ENCODE assay signal across 24 cellular contexts in the genomic region with DNA sequence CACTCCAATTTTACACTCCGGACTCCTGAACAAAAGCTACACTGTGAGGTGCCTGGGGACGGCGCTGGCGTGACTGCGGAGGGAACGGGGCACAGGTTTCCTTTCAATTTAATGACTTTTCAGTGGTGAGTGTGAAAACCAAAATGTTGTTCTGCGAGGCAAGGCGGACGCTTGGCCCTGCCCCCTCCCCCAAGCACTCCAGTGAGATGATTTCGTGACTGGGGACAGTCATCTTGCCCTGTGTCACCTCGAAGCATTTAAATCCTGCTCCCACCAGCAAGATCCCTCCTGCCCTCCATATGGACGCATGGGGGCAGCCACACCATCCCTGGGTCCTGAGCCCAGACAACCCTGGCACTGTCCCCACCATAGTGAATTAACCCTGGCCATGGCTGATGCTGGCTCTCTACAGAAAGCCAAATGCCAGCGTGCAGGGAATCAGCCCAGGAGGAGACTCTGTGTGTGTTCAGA. TPM values are rescaled to one million over a fixed set of nuclear protein-coding genes. Genes with fewer than 3 reads are reported as not detected.
A peak's percentile ranks its signal among the peaks of the same experiment; 100 is the strongest.
DNase-seq lines count a peak whose midpoint lies in the region; ATAC-seq, FAIRE-seq and TF ChIP-seq lines count a peak whose summit lies in the region.
"Had no signal": no experiment of that assay in that cellular context is flagged by ENCODE, and none has a peak within 500 bp of the region (broad histone marks: within the 10 kb centered on the region; RNA-seq: fewer than 3 reads in every experiment).

No MANE protein-coding gene starts in this region.

- H3K4me3 ChIP-seq in kidney (ENCODE audit: low read length in 2 of 2): no peak overlapping the region
- H3K4me3 ChIP-seq: lower lobe of right lung, pancreas, right lobe of liver had no signal

- H3K27ac ChIP-seq in kidney (ENCODE audit: low read depth in 2 of 2, low read length in 2 of 2): no peak overlapping the region
- H3K27ac ChIP-seq: lower lobe of right lung, pancreas, right lobe of liver had no signal

- peak overlapping the region; percentile 5 for H3K27ac Mint-ChIP-seq in activated T-helper 2 cell treated with anti-CD3 and anti-CD28 coated beads, Interferon-gamma antibody, Interleukin-2, Interleukin-4, amounts not matched to agents 10 μg/mL and 5 μg/mL and 100 μg/mL, durations not matched to agents 14 hours and 24 hours and 36 hours
- H3K27ac Mint-ChIP-seq in activated naive CD4-positive, alpha-beta T cell treated with anti-CD3 and anti-CD28 coated beads, Interleukin-2, amount 10 ng/mL, durations not matched to agents 7 days and 5 days: no peak overlapping the region
- H3K27ac Mint-ChIP-seq: activated CD4-positive, alpha-beta memory T cell treated with anti-CD3 and anti-CD28 coated beads for 36 hours had no signal

- H3K9ac ChIP-seq in kidney (ENCODE audit: low read length in 2 of 2): no peak overlapping the region

- H3K27me3 Mint-ChIP-seq in activated T-helper 2 cell treated with anti-CD3 and anti-CD28 coated beads, Interferon-gamma antibody, Interleukin-2, Interleukin-4, amounts not matched to agents 10 μg/mL and 5 μg/mL and 100 μg/mL, durations not matched to agents 14 hours and 24 hours and 36 hours (ENCODE audit: low read depth): no peaks in the 10 kb centered on the region
- H3K27me3 Mint-ChIP-seq in activated naive CD4-positive, alpha-beta T cell treated with anti-CD3 and anti-CD28 coated beads, Interleukin-2, amount 10 ng/mL, durations not matched to agents 7 days and 5 days: no peaks in the 10 kb centered on the region
- H3K27me3 Mint-ChIP-seq: activated CD4-positive, alpha-beta memory T cell treated with anti-CD3 and anti-CD28 coated beads for 36 hours had no signal

- H3K4me3 Mint-ChIP-seq in activated T-helper 2 cell treated with anti-CD3 and anti-CD28 coated beads, Interferon-gamma antibody, Interleukin-2, Interleukin-4, amounts not matched to agents 10 μg/mL and 5 μg/mL and 100 μg/mL, durations not matched to agents 14 hours and 24 hours and 36 hours (ENCODE audit: low read depth): no peak overlapping the region
- no peak overlapping the region for H3K4me3 Mint-ChIP-seq in activated naive CD4-positive, alpha-beta T cell treated with anti-CD3 and anti-CD28 coated beads, Interleukin-2, amount 10 ng/mL, durations not matched to agents 7 days and 5 days
- H3K4me3 Mint-ChIP-seq: activated CD4-positive, alpha-beta memory T cell treated with anti-CD3 and anti-CD28 coated beads for 36 hours had no signal

- no peaks in the 10 kb centered on the region for H3K36me3 ChIP-seq in kidney (ENCODE audit: control insufficient read depth in 1 of 2, insufficient read depth in 2 of 2, low read length in 2 of 2)
- H3K36me3 ChIP-seq: lower lobe of right lung, pancreas, right lobe of liver had no signal

- no peak for TF ChIP-seq CTCF in kidney (IDR thresholded peaks at IDR 0.05; ENCODE audit: borderline replicate concordance, extremely low read depth, insufficient read depth)

- H3K4me1 Mint-ChIP-seq in activated T-helper 2 cell treated with anti-CD3 and anti-CD28 coated beads, Interferon-gamma antibody, Interleukin-2, Interleukin-4, amounts not matched to agents 10 μg/mL and 5 μg/mL and 100 μg/mL, durations not matched to agents 14 hours and 24 hours and 36 hours (ENCODE audit: low read depth): peaks cover 15% of the 10 kb centered on the region
- peaks cover 7% of the 10 kb centered on the region for H3K4me1 Mint-ChIP-seq in activated naive CD4-positive, alpha-beta T cell treated with anti-CD3 and anti-CD28 coated beads, Interleukin-2, amount 10 ng/mL, durations not matched to agents 7 days and 5 days

- peaks cover 0 to 2% of the 10 kb centered on the region in 2 donors for H3K4me1 ChIP-seq in kidney (ENCODE audit: control insufficient read depth in 1 of 2, insufficient read depth in 1 of 2, low read depth in 1 of 2, low read length in 2 of 2)
- H3K4me1 ChIP-seq: pancreas, right lobe of liver had no signal

- POLR2A ChIA-PET in HEK293T (lab: Yijun Ruan, JAX): no interaction called here

- CTCF ChIA-PET in HEK293T (lab: Yijun Ruan, JAX): no interaction called here
- CTCF ChIA-PET in activated naive CD4-positive, alpha-beta T cell treated with anti-CD3 and anti-CD28 coated beads, Interleukin-2, amount 10 ng/mL, durations not matched to agents 7 days and 5 days (lab: Charles Lee): interaction anchor here (1.8 kb wide), 1 partner anchor 74 kb away, joined by 5 read pairs; no protein-coding TSS in a partner anchor

- no peak for FAIRE-seq in kidney (lab: Jason Lieb, UNC)
- FAIRE-seq: A204.1, frontal cortex, pancreas had no signal

- no peaks in the 10 kb centered on the region for H3K9me3 Mint-ChIP-seq in activated T-helper 2 cell treated with anti-CD3 and anti-CD28 coated beads, Interferon-gamma antibody, Interleukin-2, Interleukin-4, amounts not matched to agents 10 μg/mL and 5 μg/mL and 100 μg/mL, durations not matched to agents 14 hours and 24 hours and 36 hours
- H3K9me3 Mint-ChIP-seq in activated naive CD4-positive, alpha-beta T cell treated with anti-CD3 and anti-CD28 coated beads, Interleukin-2, amount 10 ng/mL, durations not matched to agents 7 days and 5 days: no peaks in the 10 kb centered on the region
- H3K9me3 Mint-ChIP-seq: activated CD4-positive, alpha-beta memory T cell treated with anti-CD3 and anti-CD28 coated beads for 36 hours had no signal

- intact Hi-C loops in activated T-helper 2 cell treated with anti-CD3 and anti-CD28 coated beads, Interferon-gamma antibody, Interleukin-2, Interleukin-4, amounts not matched to agents 10 μg/mL and 5 μg/mL and 100 μg/mL, durations not matched to agents 14 hours and 24 hours and 36 hours (cut with micrococcal nuclease): loop anchor here (5.0 kb wide), 1 partner anchor 34 kb away; no protein-coding TSS in a partner anchor
- intact Hi-C loops in kidney (cut with DNase I): no loop called here

- DNase-seq in activated CD4-positive, alpha-beta T cell treated with anti-CD3 and anti-CD28 coated beads for 48 hours: peak; percentile 14
- no peak for DNase-seq in activated CD4-positive, alpha-beta T cell treated with anti-CD3 and anti-CD28 coated beads, Interleukin-2, amount 50 U/mL, for 4 hours
- DNase-seq in activated T-helper 2 cell treated with anti-CD3 and anti-CD28 coated beads, Interferon-gamma antibody, Interleukin-2, Interleukin-4, amounts not matched to agents 10 μg/mL and 5 μg/mL and 100 μg/mL, durations not matched to agents 14 hours and 24 hours and 36 hours (ENCODE audit: low spot score): no peak
- peak; percentile 29 for DNase-seq in kidney
- peak; percentile 51 for DNase-seq in retina
- DNase-seq in HEK293T (ENCODE audit: extremely low spot score): no peak
- DNase-seq in activated naive CD4-positive, alpha-beta T cell treated with anti-CD3 and anti-CD28 coated beads, Interleukin-2, amount 10 ng/mL, durations not matched to agents 7 days and 5 days: no peak
- DNase-seq: activated CD4-positive, alpha-beta memory T cell treated with anti-CD3 and anti-CD28 coated beads for 36 hours; activated naive CD4-positive, alpha-beta T cell treated with Interleukin-2 at 50 U/mL for 16 hours; activated T-cell treated with anti-CD3 and anti-CD28 coated beads, Interleukin-2, amount 50 U/mL, for 1 hour; COR-L47; effector CD8-positive, alpha-beta T cell; H7; hypothalamus; islet precursor cell; lower lobe of right lung; NCI-H2081 treated with DMSO at 0.1 percent for 48 hours; NCI-H510A; pancreas; right lobe of liver; stimulated activated CD4-positive, alpha-beta T cell treated with anti-CD3 and anti-CD28 coated beads, Interleukin-15, amount 100 ng/mL, for 24 hours had no signal

- H3K9me3 ChIP-seq in kidney (ENCODE audit: control insufficient read depth in 1 of 2, low read length in 2 of 2): no peaks in the 10 kb centered on the region
- H3K9me3 ChIP-seq: lower lobe of right lung, pancreas, right lobe of liver had no signal

- H3K36me3 Mint-ChIP-seq in activated T-helper 2 cell treated with anti-CD3 and anti-CD28 coated beads, Interferon-gamma antibody, Interleukin-2, Interleukin-4, amounts not matched to agents 10 μg/mL and 5 μg/mL and 100 μg/mL, durations not matched to agents 14 hours and 24 hours and 36 hours (ENCODE audit: low read depth): no peaks in the 10 kb centered on the region
- no peaks in the 10 kb centered on the region for H3K36me3 Mint-ChIP-seq in activated naive CD4-positive, alpha-beta T cell treated with anti-CD3 and anti-CD28 coated beads, Interleukin-2, amount 10 ng/mL, durations not matched to agents 7 days and 5 days
- H3K36me3 Mint-ChIP-seq: activated CD4-positive, alpha-beta memory T cell treated with anti-CD3 and anti-CD28 coated beads for 36 hours had no signal

- no peak for ATAC-seq in HG02885 (IDR thresholded peaks at IDR 0.05; ENCODE audit: poor library complexity, unreplicated experiment)
- ATAC-seq: lower lobe of right lung, pancreas, right lobe of liver had no signal

TF ChIP-seq in HEK293T, 16 proteins besides CTCF, POLR2A, EP300 and RAD21:
- TF ChIP-seq FOXM1 (IDR thresholded peaks at IDR 0.05; ENCODE audit: borderline replicate concordance): no peak
- TF ChIP-seq BHLHE40 (IDR thresholded peaks at IDR 0.05; ENCODE audit: borderline replicate concordance): no peak
- TF ChIP-seq, protein P1, sequence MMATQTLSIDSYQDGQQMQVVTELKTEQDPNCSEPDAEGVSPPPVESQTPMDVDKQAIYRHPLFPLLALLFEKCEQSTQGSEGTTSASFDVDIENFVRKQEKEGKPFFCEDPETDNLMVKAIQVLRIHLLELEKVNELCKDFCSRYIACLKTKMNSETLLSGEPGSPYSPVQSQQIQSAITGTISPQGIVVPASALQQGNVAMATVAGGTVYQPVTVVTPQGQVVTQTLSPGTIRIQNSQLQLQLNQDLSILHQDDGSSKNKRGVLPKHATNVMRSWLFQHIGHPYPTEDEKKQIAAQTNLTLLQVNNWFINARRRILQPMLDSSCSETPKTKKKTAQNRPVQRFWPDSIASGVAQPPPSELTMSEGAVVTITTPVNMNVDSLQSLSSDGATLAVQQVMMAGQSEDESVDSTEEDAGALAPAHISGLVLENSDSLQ (IDR thresholded peaks at IDR 0.05): no peak
- TF ChIP-seq NFRKB (IDR thresholded peaks at IDR 0.05): no peak
- TF ChIP-seq FOXA1 (IDR thresholded peaks at IDR 0.05): no peak
- TF ChIP-seq ELF4 (IDR thresholded peaks at IDR 0.05): no peak
- no peak for TF ChIP-seq CTBP1 (IDR thresholded peaks at IDR 0.05; ENCODE audit: borderline replicate concordance)
- TF ChIP-seq TARDBP (IDR thresholded peaks at IDR 0.05): no peak

RNA-seq across cellular contexts. Expression of a gene that starts 41.1 kb away (rescaled TPM):
- 12.3 and 12.4 TPM in 2 replicates for total RNA-seq in activated T-helper 2 cell treated with anti-CD3 and anti-CD28 coated beads, Interferon-gamma antibody, Interleukin-2, Interleukin-4, amounts not matched to agents 10 μg/mL and 5 μg/mL and 100 μg/mL, durations not matched to agents 14 hours and 24 hours and 36 hours
- 2.5 TPM for total RNA-seq in kidney
- polyA plus RNA-seq in kidney (ENCODE audit: insufficient read depth, low read depth, low replicate concordance): 11.5 TPM

Comparison
In these comparisons a context has a peak if more than half of its experiments do, and no peak if none do; other contexts are left out.
1. DNase-seq: peak in activated CD4-positive, alpha-beta T cell treated with anti-CD3 and anti-CD28 coated beads for 48 hours (single experiment), kidney (single experiment) and retina (single experiment); none in activated CD4-positive, alpha-beta T cell treated with anti-CD3 and anti-CD28 coated beads, Interleukin-2, amount 50 U/mL, for 4 hours (0 of 2), activated T-helper 2 cell treated with anti-CD3 and anti-CD28 coated beads, Interferon-gamma antibody, Interleukin-2, Interleukin-4, amounts not matched to agents 10 μg/mL and 5 μg/mL and 100 μg/mL, durations not matched to agents 14 hours and 24 hours and 36 hours (single experiment), HEK293T (single experiment) and activated naive CD4-positive, alpha-beta T cell treated with anti-CD3 and anti-CD28 coated beads, Interleukin-2, amount 10 ng/mL, durations not matched to agents 7 days and 5 days (single experiment).